ENCODE assay signal across 15 cellular contexts in the genomic region with DNA sequence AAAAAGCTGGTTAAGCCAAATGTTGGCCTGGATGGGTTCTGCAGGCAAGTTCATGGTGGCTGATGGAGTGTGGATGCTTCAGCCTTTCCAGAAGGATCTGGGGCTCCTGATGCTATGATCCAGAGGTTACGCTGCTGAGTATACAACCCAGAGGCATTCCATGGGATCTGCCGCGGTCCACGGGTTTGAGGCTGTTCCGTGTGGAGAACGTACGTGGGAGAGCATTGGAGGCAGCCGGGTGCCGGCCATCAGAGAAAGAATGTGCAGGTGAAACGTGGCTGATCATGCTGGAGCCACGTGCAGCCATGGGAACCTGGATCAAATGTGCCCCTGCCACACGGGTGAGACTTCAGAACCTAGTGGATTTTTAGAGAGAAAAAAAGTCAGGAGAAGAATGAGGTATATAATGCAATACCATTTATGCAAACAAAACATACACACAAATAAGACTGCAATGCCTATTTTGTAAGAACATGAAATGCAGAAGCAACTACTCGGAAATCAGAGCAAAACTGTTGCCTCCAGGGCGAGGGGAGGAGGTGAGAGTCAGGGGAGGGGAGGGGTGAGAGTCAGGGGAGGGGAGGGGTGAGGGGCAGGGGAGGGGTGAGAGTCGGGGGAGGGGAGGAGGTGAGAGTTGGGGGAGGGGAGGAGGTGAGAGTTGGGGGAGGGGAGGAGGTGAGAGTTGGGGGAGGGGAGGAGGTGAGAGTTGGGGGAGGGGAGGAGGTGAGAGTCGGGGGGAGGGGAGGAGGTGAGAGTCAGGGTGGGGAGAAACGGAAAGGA.
"Had no signal": no experiment of that assay in that cellular context is flagged by ENCODE, and none has a peak within 500 bp of the region (broad histone marks: within the 10 kb centered on the region; RNA-seq: fewer than 3 reads in every experiment).

No MANE protein-coding gene starts in this region.

- H3K4me1 ChIP-seq: gastrocnemius medialis, heart right ventricle, lower lobe of right lung, pancreas, tibial nerve, vagina had no signal

- H3K4me3 ChIP-seq: gastrocnemius medialis, heart right ventricle, lower lobe of right lung, pancreas, tibial nerve, vagina had no signal

- DNase-seq: activated CD4-positive, alpha-beta T cell treated with anti-CD3 and anti-CD28 coated beads, Interleukin-2, amount 50 U/mL, for 1 hour; activated gamma-delta T cell; activated T-cell treated with anti-CD3 and anti-CD28 coated beads, Interleukin-2, amount 50 U/mL, for 24 hours; dermis blood vessel endothelial cell; erythroblast; gastrocnemius medialis; heart right ventricle; lower lobe of right lung; stimulated activated CD4-positive, alpha-beta T cell treated with anti-CD3 and anti-CD28 coated beads, Interleukin-12 subunit alpha, Interleukin-12 subunit beta, amount 100 ng/mL, for 4 hours had no signal

- H3K9me3 Mint-ChIP-seq: activated T-cell treated with anti-CD3 and anti-CD28 coated beads, Interleukin-2, amount 50 U/mL, for 24 hours; mesothelial cell of epicardium had no signal

- H3K27me3 ChIP-seq: pancreas, tibial nerve, vagina had no signal

- H3K27ac Mint-ChIP-seq: activated naive CD8-positive, alpha-beta T cell; activated T-cell treated with anti-CD3 and anti-CD28 coated beads, Interleukin-2, amount 50 U/mL, for 24 hours; brain; mesothelial cell of epicardium had no signal

- H3K36me3 Mint-ChIP-seq: activated naive CD8-positive, alpha-beta T cell; brain; mesothelial cell of epicardium had no signal

- H3K36me3 ChIP-seq: gastrocnemius medialis, heart right ventricle, lower lobe of right lung, pancreas, tibial nerve, vagina had no signal

- H3K9me3 ChIP-seq: gastrocnemius medialis, heart right ventricle, lower lobe of right lung, pancreas, tibial nerve, vagina had no signal

- H3K4me3 Mint-ChIP-seq: activated naive CD8-positive, alpha-beta T cell; activated T-cell treated with anti-CD3 and anti-CD28 coated beads, Interleukin-2, amount 50 U/mL, for 24 hours; mesothelial cell of epicardium had no signal

- H3K4me1 Mint-ChIP-seq: brain, mesothelial cell of epicardium had no signal

- ATAC-seq: gastrocnemius medialis, heart right ventricle, lower lobe of right lung, pancreas had no signal

- H3K27ac ChIP-seq: gastrocnemius medialis, heart right ventricle, lower lobe of right lung, pancreas, tibial nerve, vagina had no signal
